Comparison of ENCODE assay signal across 11 cellular contexts in genomic region chr22:31337178-31337577, GRCh38. TPM values are rescaled to one million over a fixed set of nuclear protein-coding genes. Genes with fewer than 3 reads are reported as not detected.
DNase-seq lines count a peak whose midpoint lies in the region; ATAC-seq and TF ChIP-seq lines count a peak whose summit lies in the region.
"Had no signal": no experiment of that assay in that cellular context is flagged by ENCODE, and none has a peak within 500 bp of the region (broad histone marks: within the 10 kb centered on the region; RNA-seq: fewer than 3 reads in every experiment).

No MANE protein-coding gene starts in this region.

- H3K27me3 ChIP-seq in Peyer's patch = no peaks in the 10 kb centered on the region
- H3K27me3 ChIP-seq in adrenal gland = no peaks in the 10 kb centered on the region

- H3K9me3 ChIP-seq in Peyer's patch = no peaks in the 10 kb centered on the region
- H3K9me3 ChIP-seq in adrenal gland (replicated peaks in 1 of 3) = no peaks in the 10 kb centered on the region

- H3K4me1 ChIP-seq in Peyer's patch = peaks cover under 1 to 44% (median 8%) of the 10 kb centered on the region in 4 donors
- H3K4me1 ChIP-seq in adrenal gland (replicated peaks in 1 of 2) = peaks cover 0 to 6% of the 10 kb centered on the region in 2 donors

- no peak for ATAC-seq in HG03039 (IDR thresholded peaks at IDR 0.05; ENCODE audit: unreplicated experiment)

- TF ChIP-seq POLR2A in Peyer's patch (IDR thresholded peaks at IDR 0.05) (no peak), adrenal gland (IDR thresholded peaks at IDR 0.05) (no peak)

- WGBS in adrenal gland, 4 donors = 26 to 67% (median 41%) methylated on average over 4 to 5 of the region's 5 CpGs

- no peak for TF ChIP-seq CTCF in Peyer's patch (IDR thresholded peaks at IDR 0.05)
- no peak for TF ChIP-seq CTCF in adrenal gland (IDR thresholded peaks at IDR 0.05)

- peak; percentile 81 for DNase-seq in ELR (ENCODE audit: low read depth)
- peak in 2 of 3 donors; percentile 72 to 86 for DNase-seq in Peyer's patch
- DNase-seq in adrenal gland = peak in 6 of 7 donors; percentile 72 to 85 (median 74)
- peak; percentile 71 for DNase-seq in mucosa of gallbladder (ENCODE audit: low spot score)
- no peak for DNase-seq in anterior cingulate cortex (lab: John Stamatoyannopoulos, UW)
- no peak for DNase-seq in NCI-H2196 treated with DMSO at 0.1 percent for 48 hours (lab: John Stamatoyannopoulos, UW; ENCODE audit: unreplicated experiment)
- DNase-seq in amniotic stem cell (lab: John Stamatoyannopoulos, UW) = no peak
- DNase-seq: activated effector memory CD4-positive, alpha-beta T cell treated with Interleukin-2 at 50 U/mL for 16 hours; NCI-H1092; Right ventricle myocardium superior had no signal

- H3K27ac ChIP-seq in Peyer's patch = peak overlapping the region in 2 of 4 donors; percentile 36 to 51
- peak overlapping the region in 3 of 5 donors; percentile 26 to 52 (median 41) for H3K27ac ChIP-seq in adrenal gland

- no peak overlapping the region for H3K4me3 ChIP-seq in Peyer's patch
- H3K4me3 ChIP-seq in adrenal gland = no peak overlapping the region

- intact Hi-C loops in adrenal gland (cut with DNase I) = loop anchor here in 1 of 2 donors (10.0 kb wide), 1 partner anchor 62 kb away; no protein-coding TSS in a partner anchor

- H3K36me3 ChIP-seq in Peyer's patch (peaks cover 0 to 55% (median 2%) of the 10 kb centered on the region in 3 donors), adrenal gland (replicated peaks in 1 of 2) (peaks cover 0 to 58% of the 10 kb centered on the region in 2 donors)

RNA-seq across cellular contexts. Expression of gene PATZ1, which starts 9.0 kb away (rescaled TPM):
- total RNA-seq in Peyer's patch (10 to 100 TPM; 12.4 to 28.3 (median 21.2) TPM), adrenal gland (10 to 100 TPM; 15.5 to 34.8 (median 28.3) TPM), mucosa of gallbladder (61.4 TPM)
- 10 to 100 TPM in 2 of 3 donors, 1 to 10 TPM in 1; 9.2 to 21.8 (median 21.0) TPM for polyA plus RNA-seq in adrenal gland

RNA-seq across cellular contexts. Expression of gene PIK3IP1, which starts 44.9 kb away (rescaled TPM):
- total RNA-seq in Peyer's patch (10 to 100 TPM; 23.7 to 60.2 (median 30.7) TPM), adrenal gland (100 to 1,000 TPM in 3 of 8 donors, 10 to 100 TPM in 5; 13.7 to 161 (median 80.6) TPM), mucosa of gallbladder (48.0 TPM)
- 10 to 100 TPM; 12.1 to 22.8 (median 12.8) TPM for polyA plus RNA-seq in adrenal gland

Comparison
In these comparisons a context has a peak if more than half of its experiments do, and no peak if none do; other contexts are left out.
1. DNase-seq: peak in ELR (single experiment), Peyer's patch (2 of 3), adrenal gland (6 of 7) and mucosa of gallbladder (single experiment); none in anterior cingulate cortex (0 of 58), NCI-H2196 treated with DMSO at 0.1 percent for 48 hours (single experiment) and amniotic stem cell (single experiment).